ENCODE assay signal across 1 cellular context in the genomic region with DNA sequence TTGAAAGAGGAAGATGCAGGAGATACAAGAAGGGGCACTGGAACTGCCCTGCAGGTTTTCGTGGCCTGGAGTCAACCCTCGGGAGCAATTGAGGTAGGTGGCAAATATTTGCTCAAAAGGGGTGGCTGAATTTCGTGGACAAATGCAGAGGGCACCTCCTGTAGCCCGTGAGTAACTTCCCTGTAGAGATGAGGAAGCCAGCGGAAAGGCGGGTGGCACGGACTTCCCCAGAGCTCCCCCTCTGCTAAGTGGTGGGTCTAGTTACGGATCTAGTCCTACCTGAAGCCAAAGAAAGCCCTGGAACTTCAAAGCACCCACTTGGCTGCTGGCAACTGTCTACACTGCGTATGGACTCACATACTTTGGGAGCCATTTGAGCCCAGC.
TF ChIP-seq lines count a peak whose summit lies in the region.

No MANE protein-coding gene starts in this region.

TF ChIP-seq in HCT116, 20 proteins besides CTCF, POLR2A, EP300 and RAD21 (continued from another document):
- no peak for TF ChIP-seq REST (IDR thresholded peaks at IDR 0.05; ENCODE audit: low read depth)
- no peak for TF ChIP-seq CEBPB (IDR thresholded peaks at IDR 0.05; ENCODE audit: low read depth)
- TF ChIP-seq FOSL1 (IDR thresholded peaks at IDR 0.05; ENCODE audit: low read depth): no peak
- TF ChIP-seq ZNF274 (IDR thresholded peaks at IDR 0.05; ENCODE audit: low read depth, low read length): no peak
- TF ChIP-seq CBX3 (IDR thresholded peaks at IDR 0.05; ENCODE audit: low read depth): no peak
- TF ChIP-seq, protein P1, sequence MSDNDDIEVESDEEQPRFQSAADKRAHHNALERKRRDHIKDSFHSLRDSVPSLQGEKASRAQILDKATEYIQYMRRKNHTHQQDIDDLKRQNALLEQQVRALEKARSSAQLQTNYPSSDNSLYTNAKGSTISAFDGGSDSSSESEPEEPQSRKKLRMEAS (IDR thresholded peaks at IDR 0.05): no peak
- no peak for TF ChIP-seq SP1 (IDR thresholded peaks at IDR 0.05; ENCODE audit: low read depth)
- no peak for TF ChIP-seq YY1 (IDR thresholded peaks at IDR 0.05; ENCODE audit: extremely low read depth, insufficient replicate concordance, low read depth, low read length)
- no peak for TF ChIP-seq POLR2AphosphoS5 (IDR thresholded peaks at IDR 0.05; ENCODE audit: low read depth, low read length)
- TF ChIP-seq ELF1 (IDR thresholded peaks at IDR 0.05; ENCODE audit: borderline replicate concordance, low read depth): no peak
- no peak for TF ChIP-seq SIN3A (IDR thresholded peaks at IDR 0.05; ENCODE audit: low read depth)
- TF ChIP-seq TCF7L2 (IDR thresholded peaks at IDR 0.05; ENCODE audit: borderline replicate concordance, extremely low read depth, insufficient read depth, insufficient read length): no peak
- no peak for TF ChIP-seq EZH2phosphoT487 (IDR thresholded peaks at IDR 0.05; ENCODE audit: borderline replicate concordance)
- TF ChIP-seq ZBTB33 (IDR thresholded peaks at IDR 0.05; ENCODE audit: extremely low read depth, insufficient replicate concordance, low read length): no peak
- TF ChIP-seq EZH2 (IDR thresholded peaks at IDR 0.05): no peak
- TF ChIP-seq ATF3 (IDR thresholded peaks at IDR 0.05): no peak
- no peak for TF ChIP-seq SRF (IDR thresholded peaks at IDR 0.05; ENCODE audit: low read depth)
- no peak for TF ChIP-seq EGR1 (IDR thresholded peaks at IDR 0.05; ENCODE audit: low read depth)
